ENCODE assay signal across 8 cellular contexts in genomic region chr12:108856428-108857157, GRCh38. TPM values are rescaled to one million over a fixed set of nuclear protein-coding genes. Genes with fewer than 3 reads are reported as not detected.
DNase-seq lines count a peak whose midpoint lies in the region; ATAC-seq lines count a peak whose summit lies in the region.

No MANE protein-coding gene starts in this region.

- no peak overlapping the region for H3K27ac ChIP-seq in iPS DF 6.9 (ENCODE audit: low read length)
- peak overlapping the region; percentile 94 for H3K27ac ChIP-seq in skeletal muscle tissue (ENCODE audit: low read depth, low read length)

- H3K4me3 ChIP-seq in iPS DF 6.9 (ENCODE audit: low read length) (peak overlapping the region; percentile 70; the same call in 1 of the 2 replicates), skeletal muscle tissue (ENCODE audit: low read length in 3 of 3) (peak overlapping the region; percentile 83 to 99 (median 86))

- no peaks in the 10 kb centered on the region for H3K9me3 ChIP-seq in iPS DF 6.9 (ENCODE audit: control insufficient read depth, insufficient read depth, low read length)
- H3K9me3 ChIP-seq in skeletal muscle tissue (ENCODE audit: control insufficient read depth in 3 of 3, low read length in 3 of 3) = no peaks in the 10 kb centered on the region

- ATAC-seq in HG03108 (IDR thresholded peaks at IDR 0.05; ENCODE audit: unreplicated experiment) = peak; percentile 11

- H3K36me3 ChIP-seq in iPS DF 6.9 (ENCODE audit: control insufficient read depth, insufficient read depth, low read length) (no peaks in the 10 kb centered on the region), skeletal muscle tissue (ENCODE audit: control insufficient read depth in 3 of 3, insufficient read depth in 3 of 3, low read length in 3 of 3) (peaks cover 0 to 9% (median 4%) of the 10 kb centered on the region in 3 donors)

- H3K4me1 ChIP-seq in iPS DF 6.9 (ENCODE audit: control insufficient read depth, insufficient read depth, low read length) (peaks cover 5% of the 10 kb centered on the region), skeletal muscle tissue (ENCODE audit: control insufficient read depth in 3 of 3, insufficient read depth in 3 of 3, low read length in 3 of 3) (peaks cover 36 to 57% (median 56%) of the 10 kb centered on the region in 3 donors)

- no CpG with 5 or more reads among the region's 24 CpGs for WGBS in iPS DF 6.9 (ENCODE audit: insufficient coverage, insufficient read length)

- H3K9ac ChIP-seq in skeletal muscle tissue (ENCODE audit: low read depth in 1 of 3, low read length in 3 of 3) = peak overlapping the region; percentile 86 to 100 (median 99)

- DNase-seq in NK-92 treated with Interleukin-12 subunit alpha and Interleukin-12 subunit beta, amount 100 ng/mL, for 24 hours (lab: John Stamatoyannopoulos, UW) = peak; percentile 42
- DNase-seq in NK-92 (lab: John Stamatoyannopoulos, UW; ENCODE audit: unreplicated experiment) (no peak), T-helper 1 cell (peak; percentile 26 to 58 (median 47)), amniotic epithelial cell (ENCODE audit: low read depth) (peak; percentile 81), iPS DF 6.9 (ENCODE audit: low read depth, low spot score) (no peak), D341Med (ENCODE audit: low spot score) (no peak)

- no peaks in the 10 kb centered on the region for H3K27me3 ChIP-seq in iPS DF 6.9 (ENCODE audit: control insufficient read depth, insufficient read depth, low read length)
- H3K27me3 ChIP-seq in skeletal muscle tissue (ENCODE audit: control insufficient read depth in 3 of 3, insufficient read depth in 3 of 3, low read length in 3 of 3) = no peaks in the 10 kb centered on the region

RNA-seq across cellular contexts. Expression of gene SSH1, which starts 0.8 kb away (rescaled TPM):
- 11.0 TPM for total RNA-seq in skeletal muscle tissue

RNA-seq across cellular contexts. Expression of gene DAO, which starts 23.3 kb away (rescaled TPM):
- total RNA-seq in skeletal muscle tissue = not detected

Comparison
In these comparisons a context has a peak if more than half of its experiments do, and no peak if none do; other contexts are left out.
1. DNase-seq: peak in NK-92 treated with Interleukin-12 subunit alpha and Interleukin-12 subunit beta, amount 100 ng/mL, for 24 hours (single experiment), T-helper 1 cell (5 of 5) and amniotic epithelial cell (single experiment); none in NK-92 (single experiment), iPS DF 6.9 (single experiment) and D341Med (single experiment).